ENCODE assay signal across 14 cellular contexts in genomic region chr11:13094930-13095687, GRCh38.
"Had no signal": no experiment of that assay in that cellular context is flagged by ENCODE, and none has a peak within 500 bp of the region (broad histone marks: within the 10 kb centered on the region; RNA-seq: fewer than 3 reads in every experiment).

No MANE protein-coding gene starts in this region.

- H3K4me3 ChIP-seq: lower lobe of right lung, thyroid gland, uterus had no signal

- H3K4me1 ChIP-seq: lower lobe of right lung, thyroid gland, uterus had no signal

- FAIRE-seq: small intestine had no signal

- DNase-seq: activated CD4-positive, alpha-beta T cell treated with anti-CD3 and anti-CD28 coated beads, Interleukin-2, amount 50 U/mL, for 48 hours; activated CD4-positive, CD25-positive, alpha-beta regulatory T cell treated with anti-CD3 and anti-CD28 coated beads, Interleukin-2, amount 50 U/mL, for 72 hours; activated CD8-positive, alpha-beta memory T cell treated with anti-CD3 and anti-CD28 coated beads, Interleukin-2, amount 10 ng/mL, durations not matched to agents 7 days and 5 days; activated effector memory CD4-positive, alpha-beta T cell treated with Interleukin-2 at 50 U/mL for 16 hours; activated T-cell treated with anti-CD3 and anti-CD28 coated beads, Interleukin-2, amount 50 U/mL, for 24 hours; central memory CD4-positive, alpha-beta T cell; effector memory CD8-positive, alpha-beta T cell; hippocampal formation; lower lobe of right lung; naive thymus-derived CD4-positive, alpha-beta T cell; small intestine; thyroid gland; uterus had no signal

- ATAC-seq: activated CD8-positive, alpha-beta memory T cell treated with anti-CD3 and anti-CD28 coated beads, Interleukin-2, amount 10 ng/mL, durations not matched to agents 7 days and 5 days; effector memory CD8-positive, alpha-beta T cell; lower lobe of right lung; naive thymus-derived CD4-positive, alpha-beta T cell had no signal

- H3K27me3 ChIP-seq: neutrophil, thyroid gland, uterus had no signal

- H3K36me3 ChIP-seq: lower lobe of right lung, neutrophil, thyroid gland, uterus had no signal

- H3K9me3 ChIP-seq: lower lobe of right lung, neutrophil, thyroid gland, uterus had no signal

- H3K27ac ChIP-seq: lower lobe of right lung, neutrophil, thyroid gland, uterus had no signal
